In genomic region chr22:42945736-42946135, GRCh38 we compare ENCODE assay signal across 13 cellular contexts.
DNase-seq lines count a peak whose midpoint lies in the region; ATAC-seq, FAIRE-seq and TF ChIP-seq lines count a peak whose summit lies in the region.
"Had no signal": no experiment of that assay in that cellular context is flagged by ENCODE, and none has a peak within 500 bp of the region (broad histone marks: within the 10 kb centered on the region; RNA-seq: fewer than 3 reads in every experiment).

No MANE protein-coding gene starts in this region.

- TF ChIP-seq POLR2A in esophagus muscularis mucosa (IDR thresholded peaks at IDR 0.05; ENCODE audit: low read depth) = no peak

- ATAC-seq in pancreas (peak; percentile 13 to 35 (median 22)), HG02571 (IDR thresholded peaks at IDR 0.05; ENCODE audit: unreplicated experiment) (no peak), GM19452 (IDR thresholded peaks at IDR 0.05; ENCODE audit: unreplicated experiment) (no peak)
- no peak for ATAC-seq in activated T-cell treated with anti-CD3 and anti-CD28 coated beads, Interleukin-2, amount 50 U/mL, for 4 hours

- no TSS peak for BruUV-seq in PC-9 (replicated peaks; lab: Mats Ljungman, UMichigan)

- no peak for FAIRE-seq in pancreas (lab: Jason Lieb, UNC)

- no peak for TF ChIP-seq CTCF in PC-9 (conservative IDR thresholded peaks at IDR 0.05)
- no peak for TF ChIP-seq CTCF in esophagus muscularis mucosa (IDR thresholded peaks at IDR 0.05)
- no peak for TF ChIP-seq CTCF in pancreas (IDR thresholded peaks at IDR 0.05)

- no peaks in the 10 kb centered on the region for H3K9me3 ChIP-seq in PC-9 (ENCODE audit: insufficient read depth, low read depth)
- H3K9me3 ChIP-seq in esophagus muscularis mucosa = no peaks in the 10 kb centered on the region
- H3K9me3 ChIP-seq in pancreas = no peaks in the 10 kb centered on the region
- H3K9me3 ChIP-seq: SJSA1 had no signal

- no peak overlapping the region for H3K4me3 Mint-ChIP-seq in activated T-cell treated with anti-CD3 and anti-CD28 coated beads, Interleukin-2, amount 50 U/mL, for 4 hours

- H3K36me3 ChIP-seq in PC-9 (ENCODE audit: low read depth) (peaks cover 30% of the 10 kb centered on the region), esophagus muscularis mucosa (no peaks in the 10 kb centered on the region), pancreas (no peaks in the 10 kb centered on the region)

- H3K27ac ChIP-seq in PC-9 (peak overlapping the region; percentile 91), esophagus muscularis mucosa (replicated peaks in 1 of 4) (peak overlapping the region; percentile 65 to 95 (median 83)), pancreas (peak overlapping the region in 2 of 4 donors; percentile 62 to 77)
- H3K27ac ChIP-seq: epithelial cell of prostate, SJSA1 had no signal

- CTCF ChIA-PET in PC-9 (lab: Charles Lee) = interaction anchor here (0.7 to 1.7 kb wide), 2 partner anchors 33 to 57 kb away, joined by 3 read pairs; no protein-coding TSS in a partner anchor

- H3K4me1 Mint-ChIP-seq in activated T-cell treated with anti-CD3 and anti-CD28 coated beads, Interleukin-2, amount 50 U/mL, for 4 hours (ENCODE audit: low read depth) = peaks cover 44% of the 10 kb centered on the region

- 79% methylated on average over 5 of the region's 5 CpGs for WGBS in esophagus muscularis mucosa
- WGBS in pancreas, 2 donors = 41 to 44% methylated on average over 5 of the region's 5 CpGs

- DNase-seq in GDM1 (lab: John Stamatoyannopoulos, UW) (peak; percentile 4), PC-9 (no peak), esophagus muscularis mucosa (ENCODE audit: extremely low spot score) (no peak), pancreas (peak in 1 of 6 donors; percentile 18)
- no peak for DNase-seq in activated CD4-positive, alpha-beta T cell treated with anti-CD3 and anti-CD28 coated beads, Interleukin-2, amount 50 U/mL, for 48 hours
- DNase-seq in activated T-cell treated with anti-CD3 and anti-CD28 coated beads, Interleukin-2, amount 50 U/mL, for 4 hours = no peak
- DNase-seq: amygdala, COR-L47, NCI-H446 treated with DMSO at 0.1 percent for 48 hours had no signal

- H3K4me1 ChIP-seq in PC-9 (replicated peaks; ENCODE audit: insufficient read depth) (peaks cover 70% of the 10 kb centered on the region), esophagus muscularis mucosa (peaks cover 69 to 98% (median 87%) of the 10 kb centered on the region in 4 donors), pancreas (peaks cover 37 to 55% (median 43%) of the 10 kb centered on the region in 3 donors)

- peak overlapping the region; percentile 72 for H3K4me2 ChIP-seq in PC-9

- intact Hi-C loops in PC-9 (cut with micrococcal nuclease; ENCODE audit: unreplicated experiment) (loop anchor here (2.0 to 5.0 kb wide), 2 partner anchors 25 to 67 kb away; no protein-coding TSS in a partner anchor), esophagus muscularis mucosa (cut with DNase I) (no loop called here), pancreas (cut with DNase I) (no loop called here)

- H3F3A ChIP-seq in PC-9 (ENCODE audit: insufficient read depth, low read depth) = peaks cover 72% of the 10 kb centered on the region

- peaks cover 90% of the 10 kb centered on the region for H3K79me2 ChIP-seq in PC-9 (ENCODE audit: low read depth)

- H3K9me3 Mint-ChIP-seq in activated T-cell treated with anti-CD3 and anti-CD28 coated beads, Interleukin-2, amount 50 U/mL, for 4 hours = no peaks in the 10 kb centered on the region

- peaks cover 12% of the 10 kb centered on the region for H3K36me3 Mint-ChIP-seq in activated T-cell treated with anti-CD3 and anti-CD28 coated beads, Interleukin-2, amount 50 U/mL, for 4 hours (ENCODE audit: insufficient read depth)

- peak overlapping the region; percentile 5; the same call in 1 of the 2 replicates for H3K4me3 ChIP-seq in PC-9
- H3K4me3 ChIP-seq in esophagus muscularis mucosa = no peak overlapping the region
- H3K4me3 ChIP-seq in pancreas = no peak overlapping the region
- H3K4me3 ChIP-seq: SJSA1 had no signal

- no peaks in the 10 kb centered on the region for H4K20me1 ChIP-seq in PC-9 (ENCODE audit: insufficient read depth)

- TF ChIP-seq EP300 in esophagus muscularis mucosa (IDR thresholded peaks at IDR 0.05) = no peak

- H3K27me3 Mint-ChIP-seq in activated T-cell treated with anti-CD3 and anti-CD28 coated beads, Interleukin-2, amount 50 U/mL, for 4 hours (ENCODE audit: low read depth) = no peaks in the 10 kb centered on the region

- H3K27me3 ChIP-seq in PC-9 (ENCODE audit: insufficient read depth, low read depth) (no peaks in the 10 kb centered on the region), esophagus muscularis mucosa (no peaks in the 10 kb centered on the region), pancreas (no peaks in the 10 kb centered on the region)
- H3K27me3 ChIP-seq: SJSA1 had no signal

- POLR2A ChIA-PET in PC-9 (lab: Charles Lee; ENCODE audit: unreplicated experiment) = no interaction called here

- no peaks in the 10 kb centered on the region for H3K9me2 ChIP-seq in PC-9 (ENCODE audit: insufficient read depth)

- no peak overlapping the region for H2AFZ ChIP-seq in PC-9

Comparison
In these comparisons a context has a peak if more than half of its experiments do, and no peak if none do; other contexts are left out.
1. ATAC-seq: peak in pancreas (4 of 4); none in activated T-cell treated with anti-CD3 and anti-CD28 coated beads, Interleukin-2, amount 50 U/mL, for 4 hours (0 of 2), HG02571 (single experiment) and GM19452 (single experiment).